ENCODE assay signal across 33 cellular contexts in the genomic region with DNA sequence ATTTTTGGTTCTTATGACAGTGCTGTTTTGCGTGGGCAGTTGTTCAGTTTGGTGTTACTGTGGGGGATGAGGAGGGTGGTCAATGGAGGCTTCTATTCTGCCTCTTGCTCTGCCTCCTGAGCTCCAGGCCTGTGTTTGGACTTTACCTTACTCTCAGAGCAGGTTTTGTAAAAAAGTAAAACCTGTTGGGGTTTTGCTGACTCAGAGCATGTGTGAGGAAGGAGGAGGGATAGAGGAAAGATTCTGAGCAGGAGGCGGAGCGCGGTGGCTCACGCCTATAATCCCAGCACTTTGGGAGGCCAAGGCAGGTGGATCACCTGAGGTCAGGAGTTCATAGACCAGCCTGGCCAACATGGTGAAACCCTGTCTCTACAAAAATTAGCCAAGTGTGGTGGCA. TPM values are rescaled to one million over a fixed set of nuclear protein-coding genes. Genes with fewer than 3 reads are reported as not detected.
DNase-seq lines count a peak whose midpoint lies in the region; ATAC-seq and TF ChIP-seq lines count a peak whose summit lies in the region.
"Had no signal": no experiment of that assay in that cellular context is flagged by ENCODE, and none has a peak within 500 bp of the region (broad histone marks: within the 10 kb centered on the region; RNA-seq: fewer than 3 reads in every experiment).

No MANE protein-coding gene starts in this region.

- ATAC-seq in GM23338, result peak; percentile 12; the same call in 2 of the 3 replicates
- no peak for ATAC-seq in PC-3
- ATAC-seq in left ventricle myocardium superior, result no peak
- ATAC-seq in HG03139 (IDR thresholded peaks at IDR 0.05; ENCODE audit: unreplicated experiment), result no peak
- ATAC-seq: activated CD8-positive, alpha-beta T cell treated with anti-CD3 and anti-CD28 coated beads, Interleukin-2, amount 10 ng/mL, durations not matched to agents 7 days and 5 days; left colon; sciatic nerve had no signal

- peaks cover 45% of the 10 kb centered on the region for H3K4me1 ChIP-seq in GM23338 (ENCODE audit: insufficient read depth)
- no peaks in the 10 kb centered on the region for H3K4me1 ChIP-seq in PC-3 (ENCODE audit: insufficient read depth, low read length)
- no peaks in the 10 kb centered on the region for H3K4me1 ChIP-seq in hepatocyte (ENCODE audit: insufficient read depth)
- H3K4me1 ChIP-seq: thyroid gland had no signal

- H3K4me2 ChIP-seq in GM23338 (no peak overlapping the region; the same call in 1 of the 2 replicates), PC-3 (ENCODE audit: low read length) (no peak overlapping the region), hepatocyte (no peak overlapping the region)

- intact Hi-C loops in PC-3 (cut with micrococcal nuclease) (no loop called here), left ventricle myocardium superior (cut with micrococcal nuclease) (no loop called here)

- H3K9me3 ChIP-seq in PC-3 (ENCODE audit: low read length) (no peaks in the 10 kb centered on the region), hepatocyte (ENCODE audit: low read depth) (no peaks in the 10 kb centered on the region)
- H3K9me3 ChIP-seq: neutrophil, thyroid gland had no signal

- H3K27ac Mint-ChIP-seq in GM23338, result peak overlapping the region; percentile 88
- peak overlapping the region; percentile 87 for H3K27ac Mint-ChIP-seq in progenitor cell of endocrine pancreas
- H3K27ac Mint-ChIP-seq in HFFc6, result no peak overlapping the region
- H3K27ac Mint-ChIP-seq: activated CD8-positive, alpha-beta T cell treated with anti-CD3 and anti-CD28 coated beads, Interleukin-2, amount 10 ng/mL, durations not matched to agents 7 days and 5 days; activated naive CD4-positive, alpha-beta T cell treated with anti-CD3 and anti-CD28 coated beads, Interleukin-2, amount 50 U/mL, for 24 hours; brain; CD14-positive monocyte had no signal

- H3K4me1 Mint-ChIP-seq in GM23338 (peaks cover 46% of the 10 kb centered on the region), progenitor cell of endocrine pancreas (ENCODE audit: low read depth) (peaks cover 5% of the 10 kb centered on the region), HFFc6 (ENCODE audit: low read depth) (peaks cover 6% of the 10 kb centered on the region; the same call in 1 of the 2 replicates)
- H3K4me1 Mint-ChIP-seq: activated naive CD4-positive, alpha-beta T cell treated with anti-CD3 and anti-CD28 coated beads, Interleukin-2, amount 50 U/mL, for 24 hours; brain had no signal

- H3K4me3 ChIP-seq in GM23338 (no peak overlapping the region), PC-3 (ENCODE audit: low read length) (no peak overlapping the region), hepatocyte (no peak overlapping the region)
- H3K4me3 ChIP-seq: thyroid gland had no signal

- H3K36me3 ChIP-seq in GM23338 (ENCODE audit: insufficient read depth) (no peaks in the 10 kb centered on the region), PC-3 (ENCODE audit: low read depth, low read length) (no peaks in the 10 kb centered on the region), hepatocyte (replicated peaks; ENCODE audit: insufficient read depth, low read depth) (no peaks in the 10 kb centered on the region)
- H3K36me3 ChIP-seq: neutrophil, thyroid gland had no signal

- H3K36me3 Mint-ChIP-seq in GM23338 (ENCODE audit: low read depth) (peaks cover 30% of the 10 kb centered on the region), progenitor cell of endocrine pancreas (ENCODE audit: insufficient read depth) (peaks cover 1% of the 10 kb centered on the region), HFFc6 (ENCODE audit: low read depth) (no peaks in the 10 kb centered on the region)
- H3K36me3 Mint-ChIP-seq: activated naive CD4-positive, alpha-beta T cell treated with anti-CD3 and anti-CD28 coated beads, Interleukin-2, amount 50 U/mL, for 24 hours; CD14-positive monocyte had no signal

- H3K27me3 ChIP-seq in GM23338 (ENCODE audit: insufficient read depth) (no peaks in the 10 kb centered on the region), PC-3 (ENCODE audit: low read length) (no peaks in the 10 kb centered on the region), hepatocyte (no peaks in the 10 kb centered on the region)
- H3K27me3 ChIP-seq: neutrophil, thyroid gland had no signal

- peaks cover 10% of the 10 kb centered on the region for H3K27me3 Mint-ChIP-seq in GM23338 (ENCODE audit: insufficient read depth, low read depth, poor library complexity)
- H3K27me3 Mint-ChIP-seq in progenitor cell of endocrine pancreas, result peaks cover 3% of the 10 kb centered on the region
- H3K27me3 Mint-ChIP-seq in HFFc6 (ENCODE audit: insufficient read depth), result peaks cover 25% of the 10 kb centered on the region
- H3K27me3 Mint-ChIP-seq: activated naive CD4-positive, alpha-beta T cell treated with anti-CD3 and anti-CD28 coated beads, Interleukin-2, amount 50 U/mL, for 24 hours had no signal

- no TSS peak for BruUV-seq in PC-3 (replicated peaks; lab: Mats Ljungman, UMichigan)

- CTCF ChIA-PET in PC-3 (lab: Charles Lee), result no interaction called here

- DNase-seq in GM23338 (ENCODE audit: low spot score) (no peak), PC-3 (peak; percentile 9), hepatocyte (ENCODE audit: low spot score) (peak; percentile 37), progenitor cell of endocrine pancreas (ENCODE audit: low spot score, unreplicated experiment) (no peak), HFFc6 (no peak), left ventricle myocardium superior (no peak)
- DNase-seq: activated CD4-positive, alpha-beta T cell treated with anti-CD3 and anti-CD28 coated beads for 4 hours; activated CD8-positive, alpha-beta T cell treated with anti-CD3 and anti-CD28 coated beads, Interleukin-2, amount 10 ng/mL, durations not matched to agents 7 days and 5 days; amniotic stem cell; cerebellar nuclear complex; dermis blood vessel endothelial cell; hippocampal formation; Kasumi-1; left colon; mesenchymal stem cell; NCI-H1048; NCI-H446; NCI-H748 treated with DMSO at 0.1 percent for 48 hours; stimulated activated CD4-positive, alpha-beta T cell treated with anti-CD3 and anti-CD28 coated beads, Interleukin-12 subunit alpha, Interleukin-12 subunit beta, amount 100 ng/mL, for 4 hours; stimulated activated CD4-positive, alpha-beta T cell treated with anti-CD3 and anti-CD28 coated beads, Interleukin-2, amount 100 ng/mL, for 48 hours; T1000; thyroid gland had no signal

- 62% methylated on average over 5 of the region's 5 CpGs for WGBS in hepatocyte (ENCODE audit: low lambda C conversion rate, missing lambda C conversion rate)

- no peak overlapping the region; the same call in 1 of the 2 replicates for H3K27ac ChIP-seq in GM23338 (ENCODE audit: low read depth)
- H3K27ac ChIP-seq in PC-3 (ENCODE audit: low read length), result no peak overlapping the region
- H3K27ac ChIP-seq in hepatocyte, result no peak overlapping the region
- H3K27ac ChIP-seq: neutrophil, thyroid gland, VCaP had no signal

- POLR2A ChIA-PET in PC-3 (lab: Charles Lee; ENCODE audit: unreplicated experiment), result no interaction called here

- H3K9me2 ChIP-seq in GM23338 (ENCODE audit: insufficient read depth) (no peaks in the 10 kb centered on the region), PC-3 (replicated peaks; ENCODE audit: low read length) (no peaks in the 10 kb centered on the region), hepatocyte (replicated peaks; ENCODE audit: insufficient read depth) (no peaks in the 10 kb centered on the region)

- H2AFZ ChIP-seq in GM23338 (no peak overlapping the region), PC-3 (ENCODE audit: low read length) (no peak overlapping the region), hepatocyte (no peak overlapping the region)

- TF ChIP-seq CTCF in GM23338 (conservative IDR thresholded peaks at IDR 0.05; ENCODE audit: low read depth in 2 of 2) (no peak), PC-3 (conservative IDR thresholded peaks at IDR 0.05; ENCODE audit: low read depth, low read length) (no peak), hepatocyte (IDR thresholded peaks at IDR 0.05; ENCODE audit: poor library complexity) (no peak), progenitor cell of endocrine pancreas (IDR thresholded peaks at IDR 0.05; ENCODE audit: unreplicated experiment) (no peak), HFFc6 (IDR thresholded peaks at IDR 0.05) (no peak)

- 0 out of 2 replicates have a peak, but pooled peaks cover 12% of the 10 kb centered on the region for H3F3A ChIP-seq in GM23338 (replicated peaks; ENCODE audit: low read depth)
- no peaks in the 10 kb centered on the region for H3F3A ChIP-seq in PC-3 (ENCODE audit: low read length, unreplicated experiment)

- H3K9me3 Mint-ChIP-seq in GM23338 (peaks cover 19% of the 10 kb centered on the region), progenitor cell of endocrine pancreas (ENCODE audit: low read depth) (peaks cover 10% of the 10 kb centered on the region), HFFc6 (no peaks in the 10 kb centered on the region; the same call in 1 of the 2 replicates)
- H3K9me3 Mint-ChIP-seq: activated naive CD4-positive, alpha-beta T cell treated with anti-CD3 and anti-CD28 coated beads, Interleukin-2, amount 50 U/mL, for 24 hours had no signal

- no peak overlapping the region for H3K9ac ChIP-seq in PC-3 (ENCODE audit: low read length)

- no peak overlapping the region; the same call in 2 of the 3 replicates for H3K4me3 Mint-ChIP-seq in GM23338
- no peak overlapping the region for H3K4me3 Mint-ChIP-seq in progenitor cell of endocrine pancreas (ENCODE audit: low read depth)
- no peak overlapping the region for H3K4me3 Mint-ChIP-seq in HFFc6
- H3K4me3 Mint-ChIP-seq: activated CD8-positive, alpha-beta T cell treated with anti-CD3 and anti-CD28 coated beads, Interleukin-2, amount 10 ng/mL, durations not matched to agents 7 days and 5 days; activated naive CD4-positive, alpha-beta T cell treated with anti-CD3 and anti-CD28 coated beads, Interleukin-2, amount 50 U/mL, for 24 hours; brain; CD14-positive monocyte had no signal

- 0 out of 2 replicates have a peak, but pooled peaks cover 14% of the 10 kb centered on the region for H3K79me2 ChIP-seq in GM23338 (replicated peaks; ENCODE audit: insufficient read depth)
- no peaks in the 10 kb centered on the region for H3K79me2 ChIP-seq in PC-3 (ENCODE audit: low read length)
- no peaks in the 10 kb centered on the region for H3K79me2 ChIP-seq in hepatocyte

- H4K20me1 ChIP-seq in GM23338 (replicated peaks; ENCODE audit: insufficient read depth) (no peaks in the 10 kb centered on the region), PC-3 (ENCODE audit: low read length) (no peaks in the 10 kb centered on the region), hepatocyte (ENCODE audit: insufficient read depth, poor library complexity, severe bottlenecking) (no peaks in the 10 kb centered on the region)

TF ChIP-seq in GM23338, 12 proteins besides CTCF, POLR2A, EP300 and RAD21 (continues in another document):
- TF ChIP-seq POLR2AphosphoS5 (IDR thresholded peaks at IDR 0.05; ENCODE audit: low read depth) (no peak), NANOG (IDR thresholded peaks at IDR 0.05; ENCODE audit: borderline replicate concordance) (no peak), EZH2 (IDR thresholded peaks at IDR 0.05; ENCODE audit: low read depth, unreplicated experiment) (no peak)

RNA-seq across cellular contexts. Expression of gene A2ML1, which starts 6.7 kb away (rescaled TPM):
- 6.0 and 7.5 TPM in 2 replicates for total RNA-seq in GM23338 (2014; rRNA removed; shearing (Covaris generic))
- polyA plus RNA-seq in GM23338 (2016; fragmentation: Nextera tagmentation; extraction: Ambion mirVana), result 3.8 and 4.2 TPM in 2 replicates
- 0.12 and 0.36 TPM in 2 replicates for total RNA-seq in PC-3 (2014; rRNA removed)
- total RNA-seq in hepatocyte, result 0.72 and 1.1 TPM in 2 replicates
- polyA plus RNA-seq in hepatocyte, result 0.38 and 1.0 TPM in 2 replicates
- total RNA-seq in progenitor cell of endocrine pancreas, result 0.19 and 0.38 TPM in 2 replicates
- total RNA-seq in HFFc6 (2021; fragmentation: NEBNext Ultra II Directional; extraction: Animal tissue kit (Norgen Biotek cat#: 25700)), result not detected
- total RNA-seq in left ventricle myocardium superior, result not detected
- total RNA-seq: activated CD8-positive, alpha-beta T cell treated with anti-CD3 and anti-CD28 coated beads, Interleukin-2, amount 10 ng/mL, durations not matched to agents 7 days and 5 days; Daoy; dermis blood vessel endothelial cell; left colon; myocyte; posterior vena cava; RPMI7951 had no signal
- polyA plus RNA-seq: CD14-positive monocyte had no signal

Comparison
In these comparisons a context has a peak if more than half of its experiments do, and no peak if none do; other contexts are left out.
1. DNase-seq: peak in PC-3 (single experiment) and hepatocyte (single experiment); none in GM23338 (single experiment), progenitor cell of endocrine pancreas (single experiment), HFFc6 (single experiment) and left ventricle myocardium superior (single experiment).